ENCODE assay signal across 23 cellular contexts in genomic region chr3:165522371-165522770, GRCh38.
"Had no signal": no experiment of that assay in that cellular context is flagged by ENCODE, and none has a peak within 500 bp of the region (broad histone marks: within the 10 kb centered on the region; RNA-seq: fewer than 3 reads in every experiment).

No MANE protein-coding gene starts in this region.

- H3K4me1 ChIP-seq: adrenal gland, heart left ventricle, left lung, lower lobe of right lung had no signal

- DNase-seq: activated CD4-positive, alpha-beta T cell treated with anti-CD3 and anti-CD28 coated beads for 4 hours; activated CD4-positive, alpha-beta T cell treated with anti-CD3 and anti-CD28 coated beads, Interleukin-2, amount 50 U/mL, for 4 hours; activated CD8-positive, alpha-beta memory T cell treated with anti-CD3 and anti-CD28 coated beads for 24 hours; activated effector memory CD4-positive, alpha-beta T cell treated with anti-CD3 and anti-CD28 coated beads, Interleukin-2, amount 50 U/mL, for 16 hours; activated naive CD4-positive, alpha-beta T cell treated with anti-CD3 and anti-CD28 coated beads for 36 hours; activated naive CD8-positive, alpha-beta T cell treated with anti-CD3 and anti-CD28 coated beads for 36 hours; activated T-cell treated with anti-CD3 and anti-CD28 coated beads, Interleukin-2, amount 50 U/mL, for 1 hour; adrenal gland; brain microvascular endothelial cell; foreskin keratinocyte; heart left ventricle; kidney glomerular epithelial cell; left lung; lower lobe of right lung; mesenchymal stem cell; natural killer cell; stimulated activated CD4-positive, alpha-beta T cell treated with anti-CD3 and anti-CD28 coated beads, Interleukin-4, amount 100 ng/mL, for 24 hours; trophoblast cell had no signal

- ATAC-seq: foreskin keratinocyte; heart left ventricle; left lung; lower lobe of right lung; natural killer cell; sciatic nerve; stimulated activated effector memory CD8-positive, alpha-beta T cell treated with anti-CD3 and anti-CD28 coated beads, Interleukin-12 subunit alpha, Interleukin-12 subunit beta, amount 100 ng/mL, for 72 hours had no signal

- H3K27ac ChIP-seq: adrenal gland, brain microvascular endothelial cell, esophagus muscularis mucosa, foreskin keratinocyte, heart left ventricle, left lung, lower lobe of right lung, skin epidermis, thoracic aorta had no signal

- H3K27me3 ChIP-seq: adrenal gland, brain microvascular endothelial cell, esophagus muscularis mucosa, foreskin keratinocyte, heart left ventricle, left lung had no signal

- H3K9me3 ChIP-seq: adrenal gland, esophagus muscularis mucosa, heart left ventricle, left lung, lower lobe of right lung, thoracic aorta had no signal

- H3K36me3 ChIP-seq: adrenal gland, brain microvascular endothelial cell, esophagus muscularis mucosa, heart left ventricle, left lung, lower lobe of right lung, thoracic aorta had no signal

- H3K4me3 ChIP-seq: adrenal gland, esophagus muscularis mucosa, heart left ventricle, left lung, lower lobe of right lung, skin epidermis, thoracic aorta had no signal
